ENCODE assay signal across 1 cellular context in the genomic region with DNA sequence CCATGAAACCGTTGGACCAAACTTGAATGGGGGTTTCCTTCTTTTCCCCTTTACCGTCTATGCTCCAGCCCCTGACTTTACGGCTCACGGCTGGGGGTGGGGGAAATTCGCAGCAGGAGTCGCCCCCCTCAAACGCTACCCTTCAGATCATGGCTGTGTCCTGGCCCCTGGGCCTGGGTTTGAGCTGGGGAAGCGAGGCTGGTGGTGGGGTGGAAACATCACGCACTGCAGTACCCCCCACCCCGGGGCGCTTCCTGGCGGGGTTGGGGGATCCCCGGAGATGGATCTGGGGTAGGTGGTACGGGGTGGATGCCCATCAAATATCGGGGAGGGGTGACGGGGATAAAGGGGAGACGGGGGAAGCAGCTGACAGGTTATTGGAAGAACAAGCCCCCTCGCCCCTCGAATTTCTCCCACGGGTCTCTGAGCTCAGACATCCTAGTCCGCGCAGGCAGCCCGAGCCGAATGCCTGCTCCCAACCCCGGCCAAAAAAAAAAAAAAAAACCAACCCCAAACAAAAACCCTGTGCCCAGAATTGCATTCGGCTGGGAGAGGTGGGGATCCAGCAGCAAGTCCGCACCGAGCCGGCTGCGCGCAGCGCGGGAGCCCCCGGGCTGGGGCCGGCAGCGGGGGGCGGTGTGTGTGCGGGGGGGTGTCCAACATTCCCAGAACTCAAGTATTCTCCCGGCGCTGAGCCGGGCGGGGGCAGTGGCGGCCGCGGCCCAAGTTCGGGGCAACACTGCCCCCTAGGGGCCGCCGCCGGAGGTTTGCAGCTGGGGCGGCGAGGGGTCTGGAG.
A peak's percentile ranks its signal among the peaks of the same experiment; 100 is the strongest.
TF ChIP-seq lines count a peak whose summit lies in the region.

No MANE protein-coding gene starts in this region.

TF ChIP-seq in SK-N-SH treated with all-trans-retinoic acid at 6 μM for 48 hours, 23 proteins besides CTCF, POLR2A, EP300 and RAD21 (continued from another document):
- TF ChIP-seq TOX (CRISPR knock-in tag; IDR thresholded peaks at IDR 0.05; ENCODE audit: borderline replicate concordance) = no peak
- TF ChIP-seq ZNF70 (CRISPR knock-in tag; IDR thresholded peaks at IDR 0.05) = no peak
- TF ChIP-seq, protein P1, sequence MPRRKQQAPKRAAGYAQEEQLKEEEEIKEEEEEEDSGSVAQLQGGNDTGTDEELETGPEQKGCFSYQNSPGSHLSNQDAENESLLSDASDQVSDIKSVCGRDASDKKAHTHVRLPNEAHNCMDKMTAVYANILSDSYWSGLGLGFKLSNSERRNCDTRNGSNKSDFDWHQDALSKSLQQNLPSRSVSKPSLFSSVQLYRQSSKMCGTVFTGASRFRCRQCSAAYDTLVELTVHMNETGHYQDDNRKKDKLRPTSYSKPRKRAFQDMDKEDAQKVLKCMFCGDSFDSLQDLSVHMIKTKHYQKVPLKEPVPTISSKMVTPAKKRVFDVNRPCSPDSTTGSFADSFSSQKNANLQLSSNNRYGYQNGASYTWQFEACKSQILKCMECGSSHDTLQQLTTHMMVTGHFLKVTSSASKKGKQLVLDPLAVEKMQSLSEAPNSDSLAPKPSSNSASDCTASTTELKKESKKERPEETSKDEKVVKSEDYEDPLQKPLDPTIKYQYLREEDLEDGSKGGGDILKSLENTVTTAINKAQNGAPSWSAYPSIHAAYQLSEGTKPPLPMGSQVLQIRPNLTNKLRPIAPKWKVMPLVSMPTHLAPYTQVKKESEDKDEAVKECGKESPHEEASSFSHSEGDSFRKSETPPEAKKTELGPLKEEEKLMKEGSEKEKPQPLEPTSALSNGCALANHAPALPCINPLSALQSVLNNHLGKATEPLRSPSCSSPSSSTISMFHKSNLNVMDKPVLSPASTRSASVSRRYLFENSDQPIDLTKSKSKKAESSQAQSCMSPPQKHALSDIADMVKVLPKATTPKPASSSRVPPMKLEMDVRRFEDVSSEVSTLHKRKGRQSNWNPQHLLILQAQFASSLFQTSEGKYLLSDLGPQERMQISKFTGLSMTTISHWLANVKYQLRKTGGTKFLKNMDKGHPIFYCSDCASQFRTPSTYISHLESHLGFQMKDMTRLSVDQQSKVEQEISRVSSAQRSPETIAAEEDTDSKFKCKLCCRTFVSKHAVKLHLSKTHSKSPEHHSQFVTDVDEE (CRISPR knock-in tag; IDR thresholded peaks at IDR 0.05) = 0 out of 2 replicates have a peak, but pooled peaks have one; percentile 46
- no peak for TF ChIP-seq ZC3H10 (CRISPR knock-in tag; IDR thresholded peaks at IDR 0.05)
- TF ChIP-seq TCF4 (CRISPR knock-in tag; IDR thresholded peaks at IDR 0.05; ENCODE audit: borderline replicate concordance) = no peak
